In the genomic region with DNA sequence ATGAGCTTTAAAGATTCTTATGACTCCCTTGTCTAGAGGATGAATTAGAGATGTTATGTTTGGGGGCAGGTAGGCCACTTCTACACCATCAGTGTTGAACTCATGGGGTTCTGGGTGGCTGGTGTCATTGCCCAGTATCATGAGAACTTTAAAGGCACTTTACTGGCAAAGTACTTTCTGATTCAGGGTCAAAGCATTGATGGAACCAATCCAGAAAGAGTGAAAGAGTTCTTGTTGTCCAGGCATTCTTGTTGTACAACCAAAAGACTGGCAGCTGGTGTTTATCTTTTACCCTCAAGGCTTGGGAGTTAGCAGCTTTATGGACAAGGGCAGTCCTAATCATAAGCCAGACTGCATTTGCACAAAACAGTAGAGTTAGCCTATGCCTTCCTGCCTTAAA, we compare ENCODE assay signal across 19 cellular contexts.
DNase-seq lines count a peak whose midpoint lies in the region; ATAC-seq and TF ChIP-seq lines count a peak whose summit lies in the region.
"Had no signal": no experiment of that assay in that cellular context is flagged by ENCODE, and none has a peak within 500 bp of the region (broad histone marks: within the 10 kb centered on the region; RNA-seq: fewer than 3 reads in every experiment).

No MANE protein-coding gene starts in this region.

- 0 out of 2 replicates have a peak overlapping the region, but pooled peaks have one; percentile 2 for H3K27ac ChIP-seq in 22Rv1
- peak overlapping the region; percentile 31 for H3K27ac ChIP-seq in caudate nucleus (ENCODE audit: low read depth, low read length)
- H3K27ac ChIP-seq: A549, BLaER1 had no signal

- TF ChIP-seq CTCF in 22Rv1 (IDR thresholded peaks at IDR 0.05): no peak

- DNase-seq in LHCN-M2 (ENCODE audit: low read depth) (peak; percentile 31), caudate nucleus (lab: John Stamatoyannopoulos, UW) (no peak), left lobe of liver (ENCODE audit: low spot score) (no peak), ACHN (no peak), HT-29 (ENCODE audit: low spot score) (no peak), Kasumi-1 (lab: John Stamatoyannopoulos, UW) (no peak)
- DNase-seq in activated effector memory CD4-positive, alpha-beta T cell treated with anti-CD3 and anti-CD28 coated beads, Interleukin-2, amount 50 U/mL, for 16 hours: no peak
- DNase-seq: Calu3; CD8-positive, alpha-beta T cell; KBM-7; NCI-H1417 treated with DMSO at 0.1 percent for 48 hours; NCI-H187 treated with DMSO at 0.1 percent for 48 hours; NCI-H2171 treated with DMSO at 0.1 percent for 48 hours; RPMI8226; SHP77 treated with DMSO at 0.1 percent for 48 hours had no signal

- ATAC-seq in left lobe of liver: peak; percentile 31
- ATAC-seq: A549; CD8-positive, alpha-beta T cell; HepG2 had no signal

- in situ Hi-C loops in ACHN (cut with HindIII; ENCODE audit: low pct_ligation_motif_present, low pct_unique_long_range_greater_than_20kb, low sequenced_read_pairs): no loop called here
